ENCODE assay signal across 20 cellular contexts in the genomic region with DNA sequence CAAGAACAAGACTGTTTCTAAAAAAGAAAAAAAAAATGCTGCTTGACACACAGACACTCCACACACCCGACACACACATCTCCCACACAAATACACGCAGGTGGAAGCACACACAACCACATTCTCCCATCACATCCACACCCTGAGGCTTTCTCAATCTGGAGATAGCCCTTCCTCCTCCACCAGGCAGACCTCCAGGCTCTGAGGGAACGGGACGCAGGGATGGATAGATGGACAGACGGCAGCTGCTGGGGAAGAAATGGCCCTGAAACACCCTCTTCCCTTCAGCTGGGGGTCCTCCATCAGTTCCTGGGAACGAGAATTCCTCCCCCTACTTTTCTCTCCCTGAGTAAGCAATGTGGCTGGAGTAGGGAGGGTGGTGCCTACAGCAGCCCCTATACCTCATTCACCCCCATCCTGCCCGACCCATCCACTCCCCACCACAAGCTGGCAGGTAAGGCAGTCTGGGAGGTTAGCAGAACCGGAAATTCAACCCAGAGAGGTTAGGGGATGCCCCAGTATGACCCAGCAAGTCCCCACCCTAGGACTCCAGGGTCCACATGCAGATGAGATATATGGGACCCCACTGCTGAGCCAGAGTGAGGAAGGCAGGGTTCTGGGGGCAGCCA. TPM values are rescaled to one million over a fixed set of nuclear protein-coding genes. Genes with fewer than 3 reads are reported as not detected.
DNase-seq lines count a peak whose midpoint lies in the region; ATAC-seq and TF ChIP-seq lines count a peak whose summit lies in the region.
"Had no signal": no experiment of that assay in that cellular context is flagged by ENCODE, and none has a peak within 500 bp of the region (broad histone marks: within the 10 kb centered on the region; RNA-seq: fewer than 3 reads in every experiment).

No MANE protein-coding gene starts in this region.

- H3K4me3 ChIP-seq in epithelial cell of esophagus (ENCODE audit: low read length) (no peak overlapping the region), osteoblast (ENCODE audit: insufficient read depth, low read length) (no peak overlapping the region)
- H3K4me3 ChIP-seq: colonic mucosa, HAP-1, testis had no signal

- peaks cover 16% of the 10 kb centered on the region for H3K4me1 Mint-ChIP-seq in Calu3 (ENCODE audit: low read depth, unreplicated experiment)
- peaks cover 6 to 12% of the 10 kb centered on the region in 2 donors for H3K4me1 Mint-ChIP-seq in natural killer cell

- POLR2A ChIA-PET in RWPE1 (lab: Yijun Ruan, JAX; ENCODE audit: low non-redundant PET) (interaction anchor here (3.1 kb wide), 1 partner anchor 9 kb away, joined by 14 read pairs; the partner anchor contains the start of gene CARHSP1), HEK293T (lab: Yijun Ruan, JAX) (interaction anchor here (1.7 kb wide), 1 partner anchor 9 kb away, joined by 5 read pairs; the partner anchor contains the start of gene CARHSP1)

- H3K4me1 ChIP-seq in osteoblast (ENCODE audit: insufficient read depth, low read length) = peaks cover 9% of the 10 kb centered on the region
- H3K4me1 ChIP-seq: colonic mucosa, HAP-1, testis had no signal

- H3K27me3 ChIP-seq in osteoblast (ENCODE audit: insufficient read depth, low read length) = no peaks in the 10 kb centered on the region
- H3K27me3 ChIP-seq: colonic mucosa, testis had no signal

- no peaks in the 10 kb centered on the region for H3K79me2 ChIP-seq in osteoblast (ENCODE audit: insufficient read depth, low read length)

- H3K36me3 Mint-ChIP-seq in Calu3 (ENCODE audit: insufficient read depth, unreplicated experiment) = peaks cover 10% of the 10 kb centered on the region
- H3K36me3 Mint-ChIP-seq in natural killer cell = no peaks in the 10 kb centered on the region

- H3K27ac Mint-ChIP-seq in Calu3 (ENCODE audit: unreplicated experiment) = peak overlapping the region; percentile 1
- no peak overlapping the region for H3K27ac Mint-ChIP-seq in natural killer cell

- H3K36me3 ChIP-seq in osteoblast (ENCODE audit: insufficient read depth, low read length) = no peaks in the 10 kb centered on the region
- H3K36me3 ChIP-seq: colonic mucosa, HAP-1 had no signal

- H3K9me3 Mint-ChIP-seq in Calu3 (ENCODE audit: low read depth, unreplicated experiment) (no peaks in the 10 kb centered on the region), natural killer cell (no peaks in the 10 kb centered on the region)

- H3K27me3 Mint-ChIP-seq in Calu3 (ENCODE audit: unreplicated experiment) (no peaks in the 10 kb centered on the region), natural killer cell (ENCODE audit: low read depth in 2 of 2) (no peaks in the 10 kb centered on the region)

- DNase-seq in Calu3 (peak; percentile 47), RWPE1 (ENCODE audit: low spot score) (peak; percentile 62), epithelial cell of esophagus (ENCODE audit: low read depth) (peak; percentile 89), osteoblast (ENCODE audit: insufficient read length, low spot score, missing footprints) (peak; percentile 68), HEK293T (ENCODE audit: extremely low spot score) (no peak), middle frontal gyrus (ENCODE audit: extremely low spot score, low spot score) (no peak), KG1 (lab: John Stamatoyannopoulos, UW) (no peak), natural killer cell (no peak)
- DNase-seq: activated CD4-positive, alpha-beta T cell treated with anti-CD3 and anti-CD28 coated beads, Interleukin-2, amount 50 U/mL, for 1 hour; activated T-cell treated with anti-CD3 and anti-CD28 coated beads, Interleukin-2, amount 50 U/mL, for 48 hours; AML-193; colonic mucosa; GDM1; NCI-H446; stimulated activated CD4-positive, alpha-beta T cell treated with anti-CD3 and anti-CD28 coated beads, Interleukin-1b, Interleukin-23, amount 100 ng/mL, for 48 hours; testis had no signal

- H3K4me3 Mint-ChIP-seq in Calu3 (ENCODE audit: low read depth, unreplicated experiment) = no peak overlapping the region
- no peak overlapping the region for H3K4me3 Mint-ChIP-seq in natural killer cell

- no peak overlapping the region for H2AFZ ChIP-seq in osteoblast (ENCODE audit: low read length)

- H3K27ac ChIP-seq in RWPE1 = peak overlapping the region; percentile 77
- H3K27ac ChIP-seq in osteoblast (ENCODE audit: low read depth, low read length) = peak overlapping the region; percentile 40
- H3K27ac ChIP-seq: colonic mucosa, testis had no signal

- CTCF ChIA-PET in Calu3 (lab: Charles Lee) = interaction anchor here (0.9 to 1.4 kb wide), 3 partner anchors 9 to 13 kb away, joined by 3 to 8 read pairs (median 3); partner anchors contain the start of gene CARHSP1
- CTCF ChIA-PET in RWPE1 (lab: Yijun Ruan, JAX) = no interaction called here
- CTCF ChIA-PET in HEK293T (lab: Yijun Ruan, JAX) = no interaction called here

- no peak for ATAC-seq in natural killer cell
- ATAC-seq: right cardiac atrium had no signal

- intact Hi-C loops in Calu3 (cut with micrococcal nuclease; ENCODE audit: unreplicated experiment) (no loop called here), natural killer cell (cut with micrococcal nuclease) (no loop called here)

- H3K9me3 ChIP-seq in osteoblast (ENCODE audit: low read depth, low read length) = no peaks in the 10 kb centered on the region
- H3K9me3 ChIP-seq: colonic mucosa, HAP-1, testis had no signal

- BruUV-seq in Calu3 (replicated peaks; lab: Mats Ljungman, UMichigan) = no TSS peak

- peak overlapping the region; percentile 54 for H3K4me2 ChIP-seq in osteoblast (ENCODE audit: insufficient read depth, low read length)

- no peaks in the 10 kb centered on the region for H4K20me1 ChIP-seq in osteoblast (ENCODE audit: insufficient read depth, low read length)

- TF ChIP-seq CTCF in Calu3 (IDR thresholded peaks at IDR 0.05; ENCODE audit: unreplicated experiment) = no peak
- no peak for TF ChIP-seq CTCF in RWPE1 (conservative IDR thresholded peaks at IDR 0.05; ENCODE audit: low read depth)
- no peak for TF ChIP-seq CTCF in epithelial cell of esophagus (IDR thresholded peaks at IDR 0.05; ENCODE audit: insufficient read depth, low read depth, low read length, missing control alignments)
- TF ChIP-seq CTCF in osteoblast (IDR thresholded peaks at IDR 0.05; ENCODE audit: extremely low read depth, low read depth, low read length) = no peak
- TF ChIP-seq CTCF in natural killer cell (IDR thresholded peaks at IDR 0.05) = no peak

TF ChIP-seq in HEK293T, 16 proteins besides CTCF, POLR2A, EP300 and RAD21:
- no peak for TF ChIP-seq HDGF (IDR thresholded peaks at IDR 0.05; ENCODE audit: borderline replicate concordance)
- no peak for TF ChIP-seq BHLHE40 (IDR thresholded peaks at IDR 0.05; ENCODE audit: borderline replicate concordance)
- TF ChIP-seq SUZ12 (IDR thresholded peaks at IDR 0.05) = no peak
- no peak for TF ChIP-seq FOXM1 (IDR thresholded peaks at IDR 0.05; ENCODE audit: borderline replicate concordance)
- no peak for TF ChIP-seq FOXA1 (IDR thresholded peaks at IDR 0.05)

RNA-seq across cellular contexts. Expression of gene LITAFD, which starts 4.1 kb away (rescaled TPM):
- not detected in 2 replicates for total RNA-seq in Calu3 (2022)
- total RNA-seq in osteoblast = not detected in 2 replicates
- total RNA-seq in natural killer cell = 1 to 10 TPM in 1 of 3 donors, under 1 TPM in 2; 0.21 to 1.1 (median 0.29) TPM
- total RNA-seq: colonic mucosa, epithelial cell of proximal tubule, glomerular endothelial cell, right cardiac atrium had no signal

RNA-seq across cellular contexts. Expression of gene CARHSP1, which starts 9.2 kb away (rescaled TPM):
- total RNA-seq in Calu3 (2022) (89.2 and 104 TPM in 2 replicates), osteoblast (92.6 and 107 TPM in 2 replicates), natural killer cell (10 to 100 TPM; 59.0 to 70.0 (median 60.1) TPM)

Comparison
In these comparisons a context has a peak if more than half of its experiments do, and no peak if none do; other contexts are left out.
1. DNase-seq: peak in Calu3 (single experiment), RWPE1 (single experiment), epithelial cell of esophagus (single experiment) and osteoblast (single experiment); none in HEK293T (single experiment), middle frontal gyrus (single experiment), KG1 (single experiment) and natural killer cell (single experiment).